19 cellular contexts compared by ENCODE assay signal in the genomic region with DNA sequence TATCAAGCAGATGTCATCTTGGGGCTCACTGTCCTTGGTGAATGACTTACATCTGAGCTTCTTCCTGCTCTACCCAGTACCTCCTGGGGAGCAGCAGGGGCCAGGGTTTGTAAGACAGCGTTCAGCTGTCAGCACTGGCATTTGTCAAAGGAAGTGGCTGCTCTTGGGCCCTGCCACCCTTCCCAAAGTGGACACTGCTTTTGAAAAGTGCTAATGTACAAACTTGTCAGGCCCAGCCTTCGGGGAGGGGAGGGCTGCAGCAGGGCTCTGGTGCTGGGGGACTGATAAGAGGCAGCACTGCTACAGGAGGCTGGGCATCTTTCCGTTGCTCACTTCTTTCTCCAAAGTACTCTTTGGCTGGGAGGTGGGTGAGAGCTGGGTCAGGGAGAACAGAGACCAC. TPM values are rescaled to one million over a fixed set of nuclear protein-coding genes. Genes with fewer than 3 reads are reported as not detected.
DNase-seq lines count a peak whose midpoint lies in the region; ATAC-seq and TF ChIP-seq lines count a peak whose summit lies in the region.
"Had no signal": no experiment of that assay in that cellular context is flagged by ENCODE, and none has a peak within 500 bp of the region (broad histone marks: within the 10 kb centered on the region; RNA-seq: fewer than 3 reads in every experiment).

No MANE protein-coding gene starts in this region.

- no peak overlapping the region for H3K27ac ChIP-seq in heart left ventricle
- H3K27ac ChIP-seq: 22Rv1, A549, C4-2B, GM23248 had no signal

- 5 to 9% (median 7%) methylated on average over 3 of the region's 3 CpGs for WGBS in heart left ventricle, 4 donors

- ATAC-seq in heart left ventricle (peak; percentile 84 to 97 (median 94)), left ventricle myocardium superior (peak; percentile 98)
- ATAC-seq: A549, GM12878 had no signal

- no peak for TF ChIP-seq POLR2A in heart left ventricle (IDR thresholded peaks at IDR 0.05)

- peak; percentile 35 for DNase-seq in NCI-H2171 treated with DMSO at 0.1 percent for 48 hours (lab: John Stamatoyannopoulos, UW)
- no peak for DNase-seq in NCI-H2171 (lab: John Stamatoyannopoulos, UW)
- peak; percentile 2 for DNase-seq in DMS79 (lab: John Stamatoyannopoulos, UW)
- DNase-seq in heart left ventricle, result peak; percentile 22 to 70 (median 59)
- DNase-seq in left ventricle myocardium superior, result peak; percentile 67
- DNase-seq in DMS153 treated with DMSO at 0.1 percent for 48 hours (lab: John Stamatoyannopoulos, UW; ENCODE audit: unreplicated experiment), result no peak
- DNase-seq in HUDEP-2 (lab: John Stamatoyannopoulos, UW; ENCODE audit: unreplicated experiment in 76 of 76), result no peak
- DNase-seq in iPS-NIHi7 (ENCODE audit: extremely low spot score), result no peak
- DNase-seq: AML-193; Caco-2; CD4-positive, alpha-beta T cell; DND-41; EL; GM23248 had no signal

- no peaks in the 10 kb centered on the region for H3K36me3 ChIP-seq in heart left ventricle
- H3K36me3 ChIP-seq: HAP-1 had no signal

- H3K27me3 ChIP-seq in heart left ventricle, result peaks cover 0 to 11% (median 0%) of the 10 kb centered on the region in 9 donors

- peaks cover 0 to 8% (median 0%) of the 10 kb centered on the region in 12 donors for H3K4me1 ChIP-seq in heart left ventricle
- H3K4me1 ChIP-seq: A549, Caco-2, HAP-1 had no signal

- H3K4me3 ChIP-seq in heart left ventricle, result no peak overlapping the region
- H3K4me3 ChIP-seq: A549, GM12878, GM23248, HAP-1 had no signal

- peaks cover 0 to 17% (median 0%) of the 10 kb centered on the region in 12 donors for H3K9me3 ChIP-seq in heart left ventricle
- H3K9me3 ChIP-seq: A549, HAP-1 had no signal

- intact Hi-C loops in heart left ventricle (cut with DNase I) (no loop called here), left ventricle myocardium superior (cut with micrococcal nuclease) (no loop called here)

- TF ChIP-seq CTCF in heart left ventricle (IDR thresholded peaks at IDR 0.05), result peak in 1 of 12 donors; percentile 3

RNA-seq across cellular contexts. Expression of gene RBM19, which starts 59.8 kb away (rescaled TPM):
- 10 to 100 TPM; 12.7 to 23.8 (median 17.4) TPM for total RNA-seq in heart left ventricle
- 10 to 100 TPM; 16.1 to 27.1 TPM for polyA plus RNA-seq in heart left ventricle
- total RNA-seq in left ventricle myocardium superior, result 19.8 TPM

Comparison
In these comparisons a context has a peak if more than half of its experiments do, and no peak if none do; other contexts are left out.
1. DNase-seq: peak in NCI-H2171 treated with DMSO at 0.1 percent for 48 hours (single experiment), DMS79 (single experiment), heart left ventricle (5 of 5) and left ventricle myocardium superior (single experiment); none in NCI-H2171 (single experiment), DMS153 treated with DMSO at 0.1 percent for 48 hours (single experiment), HUDEP-2 (0 of 76) and iPS-NIHi7 (single experiment).